ENCODE assay signal across 7 cellular contexts in the genomic region with DNA sequence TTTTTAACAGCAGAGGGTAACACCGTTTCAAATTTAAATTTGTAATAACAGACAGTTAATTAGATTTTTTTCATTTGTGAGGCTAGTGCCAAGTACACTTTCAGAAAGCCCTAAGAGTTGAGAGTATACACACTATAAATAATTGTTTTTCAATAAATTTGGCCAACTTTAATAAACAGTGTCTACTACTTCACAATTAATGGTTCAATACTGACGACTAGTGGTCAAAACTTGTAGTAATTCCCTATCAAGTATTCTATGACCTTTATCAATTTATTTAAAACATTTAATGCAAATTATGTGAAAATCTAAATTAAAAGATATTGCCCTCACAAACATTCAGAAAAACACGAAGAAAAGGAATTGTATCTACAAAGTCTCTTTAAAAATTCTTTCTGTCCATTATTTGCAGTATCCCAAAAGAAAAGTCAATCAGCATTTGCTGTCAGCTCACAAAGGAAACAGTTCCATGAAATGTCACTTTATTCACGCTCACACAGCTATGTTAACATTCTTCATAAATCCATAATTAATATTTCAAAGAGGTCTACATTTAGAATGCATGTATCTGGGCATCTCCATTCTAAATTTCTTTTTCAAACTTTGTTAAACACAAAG.
DNase-seq lines count a peak whose midpoint lies in the region; ATAC-seq, FAIRE-seq and TF ChIP-seq lines count a peak whose summit lies in the region.

No MANE protein-coding gene starts in this region.

- H3K4me3 ChIP-seq in GM06990 (replicated peaks; ENCODE audit: low read depth, low read length) = no peak overlapping the region
- no peak overlapping the region for H3K4me3 ChIP-seq in HFF-Myc (replicated peaks; ENCODE audit: low read depth, low read length)
- no peak overlapping the region for H3K4me3 ChIP-seq in pancreas

- no peaks in the 10 kb centered on the region for H3K9me3 ChIP-seq in pancreas

- no peak overlapping the region for H3K27ac ChIP-seq in pancreas

- intact Hi-C loops in pancreas (cut with DNase I) = no loop called here

- FAIRE-seq in endometrium (lab: Jason Lieb, UNC) (peak; percentile 97), pancreas (lab: Jason Lieb, UNC) (peak; percentile 74)

- DNase-seq in GM06990 (ENCODE audit: extremely low read depth, insufficient read length) (no peak), HFF-Myc (ENCODE audit: extremely low read depth, low read depth) (peak; percentile 15), NCI-H748 treated with DMSO at 0.1 percent for 48 hours (lab: John Stamatoyannopoulos, UW) (peak; percentile 4), pancreas (no peak), iPS-NIHi7 (ENCODE audit: extremely low spot score) (no peak)

- no peaks in the 10 kb centered on the region for H3K27me3 ChIP-seq in GM06990 (replicated peaks; ENCODE audit: control insufficient read depth, insufficient read depth, low read length)
- no peaks in the 10 kb centered on the region for H3K27me3 ChIP-seq in pancreas

- TF ChIP-seq CTCF in GM06990 (IDR thresholded peaks at IDR 0.05; ENCODE audit: insufficient read depth, low read length, poor library complexity, severe bottlenecking) (peak; percentile 35), HFF-Myc (IDR thresholded peaks at IDR 0.05; ENCODE audit: low read depth, low read length, missing control alignments) (peak; percentile 19), pancreas (IDR thresholded peaks at IDR 0.05) (peak; percentile 16 to 55 (median 38))

- H3K36me3 ChIP-seq in GM06990 (ENCODE audit: control insufficient read depth, insufficient read depth, low read length) (no peaks in the 10 kb centered on the region), pancreas (no peaks in the 10 kb centered on the region)

- 18 to 25% methylated on average over 4 of the region's 4 CpGs for WGBS in pancreas, 2 donors

- ATAC-seq in pancreas (peak in 3 of 4 donors; percentile 46 to 64 (median 56)), GM21381 (IDR thresholded peaks at IDR 0.05; ENCODE audit: unreplicated experiment) (no peak)

- no peaks in the 10 kb centered on the region for H3K4me1 ChIP-seq in pancreas

Comparison
In these comparisons a context has a peak if more than half of its experiments do, and no peak if none do; other contexts are left out.
1. DNase-seq: peak in HFF-Myc (single experiment) and NCI-H748 treated with DMSO at 0.1 percent for 48 hours (single experiment); none in GM06990 (single experiment), pancreas (0 of 6) and iPS-NIHi7 (single experiment).
2. Peak in every context shown above with its lines, with median percentiles within 50 percentile points of each other: CTCF ChIP-seq.